8 cellular contexts compared by ENCODE assay signal in the genomic region with DNA sequence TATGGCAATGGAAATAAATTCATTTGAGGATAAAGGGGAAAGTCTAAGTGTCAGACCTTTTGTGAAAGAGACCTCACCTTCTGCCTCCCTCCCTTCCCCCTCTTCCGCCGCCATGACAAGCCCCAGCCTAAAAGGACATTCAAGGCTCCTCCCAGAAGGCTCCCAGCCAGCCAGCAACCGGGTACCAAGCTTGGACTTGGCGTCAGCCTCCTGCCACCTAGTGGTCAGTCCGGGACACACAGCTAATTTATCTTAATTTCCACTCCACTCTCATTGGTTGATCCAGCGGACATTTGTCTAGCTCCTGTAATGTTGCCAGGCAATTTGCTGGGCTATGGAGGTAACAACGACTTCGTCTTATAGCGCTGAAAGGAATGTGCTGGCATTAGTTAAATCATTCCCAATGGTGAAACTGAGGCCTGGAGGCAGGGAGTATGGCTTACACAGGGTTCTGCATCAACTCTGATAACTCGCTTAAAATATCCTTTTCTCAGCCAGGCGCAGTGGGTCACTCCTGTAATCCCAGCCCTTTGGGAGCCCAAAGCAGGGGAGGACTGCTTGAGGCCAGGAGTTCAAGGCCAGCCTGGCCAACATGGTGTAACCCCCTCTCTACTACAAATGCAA. TPM values are rescaled to one million over a fixed set of nuclear protein-coding genes. Genes with fewer than 3 reads are reported as not detected.
A peak's percentile ranks its signal among the peaks of the same experiment; 100 is the strongest.
DNase-seq lines count a peak whose midpoint lies in the region; ATAC-seq and TF ChIP-seq lines count a peak whose summit lies in the region.

No MANE protein-coding gene starts in this region.

- no peak overlapping the region for H3K27ac Mint-ChIP-seq in activated CD8-positive, alpha-beta T cell treated with anti-CD3 and anti-CD28 coated beads for 36 hours
- no peak overlapping the region for H3K27ac Mint-ChIP-seq in endothelial cell (ENCODE audit: unreplicated experiment)

- intact Hi-C loops in activated CD8-positive, alpha-beta T cell treated with anti-CD3 and anti-CD28 coated beads for 36 hours (cut with micrococcal nuclease): loop anchor here (10.0 kb wide), 1 partner anchor 328 kb away; no protein-coding TSS in a partner anchor

- H3K4me1 Mint-ChIP-seq in activated CD8-positive, alpha-beta T cell treated with anti-CD3 and anti-CD28 coated beads for 36 hours (ENCODE audit: low read depth): no peaks in the 10 kb centered on the region
- no peaks in the 10 kb centered on the region for H3K4me1 Mint-ChIP-seq in endothelial cell (ENCODE audit: unreplicated experiment)

- no peak overlapping the region for H3K4me3 Mint-ChIP-seq in activated CD8-positive, alpha-beta T cell treated with anti-CD3 and anti-CD28 coated beads for 36 hours
- H3K4me3 Mint-ChIP-seq in endothelial cell (ENCODE audit: unreplicated experiment): no peak overlapping the region

- in situ Hi-C loops in Caki2 (cut with HindIII; ENCODE audit: low pct_unique_long_range_greater_than_20kb, low sequenced_read_pairs): no loop called here

- peak; percentile 93 for ATAC-seq in GM19468 (IDR thresholded peaks at IDR 0.05; ENCODE audit: extremely low read depth, unreplicated experiment)
- ATAC-seq in HG03571 (IDR thresholded peaks at IDR 0.05; ENCODE audit: unreplicated experiment): peak; percentile 96
- peak; percentile 100 for ATAC-seq in activated CD8-positive, alpha-beta T cell treated with anti-CD3 and anti-CD28 coated beads for 36 hours

- POLR2A ChIA-PET in activated CD8-positive, alpha-beta T cell treated with anti-CD3 and anti-CD28 coated beads for 36 hours (lab: Charles Lee): no interaction called here

- DNase-seq in Caki2 (ENCODE audit: low read depth): peak; percentile 73
- DNase-seq in NCI-H82 (lab: John Stamatoyannopoulos, UW): peak; percentile 97
- peak; percentile 89 for DNase-seq in activated CD8-positive, alpha-beta T cell treated with anti-CD3 and anti-CD28 coated beads for 36 hours
- DNase-seq in endothelial cell (ENCODE audit: low spot score): peak; percentile 89
- DNase-seq in midbrain (lab: John Stamatoyannopoulos, UW): peak; percentile 73
- DNase-seq in stimulated activated CD8-positive, alpha-beta memory T cell treated with anti-CD3 and anti-CD28 coated beads, Interleukin-4, amount 100 ng/mL, for 24 hours (ENCODE audit: low read depth): peak; percentile 50

- H3K36me3 Mint-ChIP-seq in activated CD8-positive, alpha-beta T cell treated with anti-CD3 and anti-CD28 coated beads for 36 hours (ENCODE audit: low read depth): no peaks in the 10 kb centered on the region
- H3K36me3 Mint-ChIP-seq in endothelial cell (ENCODE audit: low read depth, unreplicated experiment): no peaks in the 10 kb centered on the region

- CTCF ChIA-PET in activated CD8-positive, alpha-beta T cell treated with anti-CD3 and anti-CD28 coated beads for 36 hours (lab: Charles Lee): interaction anchor here (0.6 to 4.2 kb wide), 28 partner anchors 9 to 766 kb away, joined by 3 to 46 read pairs (median 4); a partner anchor contains a TSS

- peaks cover 5% of the 10 kb centered on the region for H3K27me3 Mint-ChIP-seq in activated CD8-positive, alpha-beta T cell treated with anti-CD3 and anti-CD28 coated beads for 36 hours
- peaks cover 4% of the 10 kb centered on the region for H3K27me3 Mint-ChIP-seq in endothelial cell (ENCODE audit: unreplicated experiment)

- peak; percentile 72 for TF ChIP-seq CTCF in activated CD8-positive, alpha-beta T cell treated with anti-CD3 and anti-CD28 coated beads for 36 hours (IDR thresholded peaks at IDR 0.05)
- peak; percentile 99 for TF ChIP-seq CTCF in endothelial cell (IDR thresholded peaks at IDR 0.05; ENCODE audit: unreplicated experiment)

- H3K9me3 Mint-ChIP-seq in activated CD8-positive, alpha-beta T cell treated with anti-CD3 and anti-CD28 coated beads for 36 hours: no peaks in the 10 kb centered on the region
- H3K9me3 Mint-ChIP-seq in endothelial cell (ENCODE audit: unreplicated experiment): no peaks in the 10 kb centered on the region

RNA-seq across cellular contexts. Expression of a gene that starts 19.3 kb away (rescaled TPM):
- not detected in 2 replicates for total RNA-seq in Caki2 (2014; rRNA removed; shearing (Covaris generic); ENCODE audit: low replicate concordance)
- not detected for total RNA-seq in activated CD8-positive, alpha-beta T cell treated with anti-CD3 and anti-CD28 coated beads for 36 hours
- total RNA-seq in endothelial cell (ENCODE audit: unreplicated experiment): not detected

Comparison
In these comparisons a context has a peak if more than half of its experiments do, and no peak if none do; other contexts are left out.
1. Peak in every context shown above with its lines: DNase-seq and ATAC-seq.